In genomic region chr3:30682434-30683155, GRCh38 we compare ENCODE assay signal across 10 cellular contexts.
A peak's percentile ranks its signal among the peaks of the same experiment; 100 is the strongest.
DNase-seq lines count a peak whose midpoint lies in the region; ATAC-seq and TF ChIP-seq lines count a peak whose summit lies in the region.
"Had no signal": no experiment of that assay in that cellular context is flagged by ENCODE, and none has a peak within 500 bp of the region (broad histone marks: within the 10 kb centered on the region; RNA-seq: fewer than 3 reads in every experiment).

No MANE protein-coding gene starts in this region.

- H3K27ac ChIP-seq in spleen = peak overlapping the region; percentile 54 to 84 (median 80)

- no peaks in the 10 kb centered on the region for H3K27me3 ChIP-seq in spleen (replicated peaks in 1 of 7)

- peak overlapping the region; percentile 47 to 95 for H3K27ac Mint-ChIP-seq in effector memory CD8-positive, alpha-beta T cell

- no peaks in the 10 kb centered on the region for H3K27me3 Mint-ChIP-seq in effector memory CD8-positive, alpha-beta T cell

- no peak for TF ChIP-seq CTCF in spleen (IDR thresholded peaks at IDR 0.05 in 8 of 11, conservative IDR thresholded peaks at IDR 0.05 in 3 of 11)

- 37 to 59% (median 56%) methylated on average over 1 of the region's 1 CpG for WGBS in spleen, 5 donors

- H3K36me3 Mint-ChIP-seq in effector memory CD8-positive, alpha-beta T cell (ENCODE audit: insufficient read depth) = peaks cover 43% of the 10 kb centered on the region

- no peaks in the 10 kb centered on the region for H3K9me3 Mint-ChIP-seq in effector memory CD8-positive, alpha-beta T cell

- peaks cover 40 to 99% (median 75%) of the 10 kb centered on the region in 6 donors for H3K4me1 ChIP-seq in spleen

- no peaks in the 10 kb centered on the region for H3K9me3 ChIP-seq in spleen
- H3K9me3 ChIP-seq: psoas muscle had no signal

- H3K4me3 ChIP-seq in spleen = no peak overlapping the region
- H3K4me3 ChIP-seq: psoas muscle had no signal

- intact Hi-C loops in spleen (cut with DNase I; ENCODE audit: low total_unique reads) = no loop called here

- TF ChIP-seq POLR2A in spleen (IDR thresholded peaks at IDR 0.05) = no peak

- no peak for ATAC-seq in effector memory CD8-positive, alpha-beta T cell (replicated peaks)
- no peak for ATAC-seq in HG03159 (IDR thresholded peaks at IDR 0.05; ENCODE audit: unreplicated experiment)
- ATAC-seq in GM21786 (IDR thresholded peaks at IDR 0.05; ENCODE audit: unreplicated experiment) = no peak

- peaks cover 38 to 72% of the 10 kb centered on the region in 2 donors for H3K4me1 Mint-ChIP-seq in effector memory CD8-positive, alpha-beta T cell (ENCODE audit: low read depth in 2 of 2)

- H3K36me3 ChIP-seq in spleen = peaks cover 0 to 100% (median 38%) of the 10 kb centered on the region in 6 donors

- DNase-seq in SKM-1 treated with dmso at 0.1 percent for 144 hours (lab: John Stamatoyannopoulos, UW; ENCODE audit: unreplicated experiment) (peak; percentile 26), SKM-1 (lab: John Stamatoyannopoulos, UW; ENCODE audit: unreplicated experiment) (no peak), NOMO-1 treated with dmso at 0.1 percent for 144 hours (lab: John Stamatoyannopoulos, UW; ENCODE audit: unreplicated experiment) (peak; percentile 54), spleen (no peak), GM19238 (ENCODE audit: insufficient read length, low spot score) (no peak)
- no peak for DNase-seq in effector memory CD8-positive, alpha-beta T cell
- DNase-seq: NCI-H1930 had no signal

- peak overlapping the region in 1 of 2 donors; percentile 31 for H3K4me3 Mint-ChIP-seq in effector memory CD8-positive, alpha-beta T cell

Comparison
In these comparisons a context has a peak if more than half of its experiments do, and no peak if none do; other contexts are left out.
1. DNase-seq: peak in SKM-1 treated with dmso at 0.1 percent for 144 hours (single experiment) and NOMO-1 treated with dmso at 0.1 percent for 144 hours (single experiment); none in SKM-1 (single experiment), effector memory CD8-positive, alpha-beta T cell (0 of 3), spleen (single experiment) and GM19238 (single experiment).